In genomic region chr1:22529901-22530621, GRCh38 we compare ENCODE assay signal across 12 cellular contexts. TPM values are rescaled to one million over a fixed set of nuclear protein-coding genes. Genes with fewer than 3 reads are reported as not detected.
A peak's percentile ranks its signal among the peaks of the same experiment; 100 is the strongest.
DNase-seq lines count a peak whose midpoint lies in the region; ATAC-seq and TF ChIP-seq lines count a peak whose summit lies in the region.
"Had no signal": no experiment of that assay in that cellular context is flagged by ENCODE, and none has a peak within 500 bp of the region (broad histone marks: within the 10 kb centered on the region; RNA-seq: fewer than 3 reads in every experiment).

No MANE protein-coding gene starts in this region.

- DNase-seq in AG09319 (ENCODE audit: extremely low read depth, low read depth) (peak; percentile 10), Panc1 (ENCODE audit: low read depth, low spot score) (no peak), fibroblast of lung (ENCODE audit: low read depth in 2 of 2) (peak; percentile 14 to 24), neural crest cell (ENCODE audit: low read depth, low spot score) (no peak), OCI-M2 (lab: John Stamatoyannopoulos, UW; ENCODE audit: unreplicated experiment) (no peak)
- DNase-seq: activated T-cell treated with anti-CD3 and anti-CD28 coated beads, Interleukin-2, amount 50 U/mL, for 48 hours; BE2C; NCI-H1930; thyroid gland had no signal

- BruUV-seq in Panc1 (replicated peaks; lab: Mats Ljungman, UMichigan): TSS peak; percentile 64

- H3K36me3 ChIP-seq in Panc1 (ENCODE audit: control insufficient read depth, insufficient read depth, low read length) (no peaks in the 10 kb centered on the region), fibroblast of lung (ENCODE audit: control insufficient read depth, insufficient read depth, low read length) (peaks cover 3% of the 10 kb centered on the region)
- H3K36me3 ChIP-seq: BE2C had no signal

- ATAC-seq in Panc1 (no peak), GM21737 (IDR thresholded peaks at IDR 0.05; ENCODE audit: unreplicated experiment) (no peak), HG02763 (IDR thresholded peaks at IDR 0.05; ENCODE audit: unreplicated experiment) (no peak), GM19463 (IDR thresholded peaks at IDR 0.05; ENCODE audit: unreplicated experiment) (no peak)

- CTCF ChIA-PET in Panc1 (lab: Charles Lee): no interaction called here

- no peak overlapping the region for H3K4me2 ChIP-seq in fibroblast of lung (ENCODE audit: extremely low read depth, insufficient read depth, low read length)

- H3K4me3 ChIP-seq in Panc1 (ENCODE audit: low read depth in 2 of 2, low read length in 2 of 2): no peak overlapping the region
- H3K4me3 ChIP-seq in fibroblast of lung (replicated peaks in 1 of 4; ENCODE audit: control extremely low read depth in 1 of 4, insufficient read depth in 1 of 4, low read depth in 3 of 4, low read length in 4 of 4): no peak overlapping the region
- H3K4me3 ChIP-seq: thyroid gland had no signal

- peak overlapping the region; percentile 5 for H3K27ac Mint-ChIP-seq in neural crest cell (ENCODE audit: unreplicated experiment)

- H3K4me3 Mint-ChIP-seq in neural crest cell: no peak overlapping the region

- intact Hi-C loops in Panc1 (cut with micrococcal nuclease; ENCODE audit: unreplicated experiment): loop anchor here (5.0 kb wide), 1 partner anchor 112 kb away; the partner anchor contains the start of gene C1QC

- H3K27ac ChIP-seq in Panc1 (ENCODE audit: low read length) (no peak overlapping the region), fibroblast of lung (ENCODE audit: insufficient read depth, low read length) (no peak overlapping the region)
- H3K27ac ChIP-seq: thyroid gland had no signal

- in situ Hi-C loops in Panc1 (cut with HindIII; ENCODE audit: low pct_unique_long_range_greater_than_20kb, low sequenced_read_pairs): no loop called here

- H3K4me1 Mint-ChIP-seq in neural crest cell: no peaks in the 10 kb centered on the region

- no peak overlapping the region for H3K9ac ChIP-seq in fibroblast of lung (ENCODE audit: insufficient read depth, low read length)

- H3K27me3 ChIP-seq in Panc1 (ENCODE audit: control insufficient read depth, insufficient read depth, low read length) (no peaks in the 10 kb centered on the region), fibroblast of lung (ENCODE audit: control insufficient read depth, insufficient read depth, low read length) (no peaks in the 10 kb centered on the region)
- H3K27me3 ChIP-seq: BE2C, thyroid gland had no signal

- H3K79me2 ChIP-seq in fibroblast of lung (ENCODE audit: control insufficient read depth, insufficient read depth, low read length): no peaks in the 10 kb centered on the region

- POLR2A ChIA-PET in Panc1 (lab: Charles Lee): interaction anchor here (0.6 kb wide), 1 partner anchor 479 kb away, joined by 7 read pairs; no protein-coding TSS in a partner anchor

- H2AFZ ChIP-seq in fibroblast of lung (ENCODE audit: low read length): no peak overlapping the region

- H3K9me3 ChIP-seq in Panc1 (ENCODE audit: control insufficient read depth, insufficient read depth, low read depth, low read length) (no peaks in the 10 kb centered on the region), fibroblast of lung (ENCODE audit: control insufficient read depth, insufficient read depth, low read depth, low read length) (no peaks in the 10 kb centered on the region)
- H3K9me3 ChIP-seq: BE2C, thyroid gland had no signal

- no peaks in the 10 kb centered on the region for H4K20me1 ChIP-seq in fibroblast of lung (ENCODE audit: control insufficient read depth, extremely low read depth, insufficient read depth, low read length)

- TF ChIP-seq CTCF in AG09319 (IDR thresholded peaks at IDR 0.05; ENCODE audit: low read depth, low read length): no peak
- TF ChIP-seq CTCF in Panc1 (IDR thresholded peaks at IDR 0.05): no peak
- no peak for TF ChIP-seq CTCF in fibroblast of lung (conservative IDR thresholded peaks at IDR 0.05 in 1 of 2, IDR thresholded peaks at IDR 0.05 in 1 of 2; ENCODE audit: low read depth in 1 of 2, low read length in 2 of 2)
- TF ChIP-seq CTCF in neural crest cell (conservative IDR thresholded peaks at IDR 0.05): no peak

- no peaks in the 10 kb centered on the region for H3K36me3 Mint-ChIP-seq in neural crest cell (ENCODE audit: low read depth)

- H3K27me3 Mint-ChIP-seq in neural crest cell (ENCODE audit: low read depth): no peaks in the 10 kb centered on the region

- no peaks in the 10 kb centered on the region for H3K9me3 Mint-ChIP-seq in neural crest cell

- H3K4me1 ChIP-seq in Panc1 (ENCODE audit: control insufficient read depth, insufficient read depth, low read length) (no peaks in the 10 kb centered on the region), fibroblast of lung (ENCODE audit: control insufficient read depth, extremely low read depth, insufficient read depth, low read length) (no peaks in the 10 kb centered on the region)

RNA-seq across cellular contexts. Expression of gene EPHA8, which starts 33.2 kb away (rescaled TPM):
- total RNA-seq in Panc1 (2021; ENCODE audit: unreplicated experiment): not detected
- not detected for polyA plus RNA-seq in Panc1 (2012; ENCODE audit: insufficient read length)
- not detected in 2 replicates for total RNA-seq in fibroblast of lung
- polyA plus RNA-seq in fibroblast of lung: not detected in 2 replicates
- polyA plus RNA-seq in fibroblast of lung (2012): not detected in 2 replicates
- not detected in 2 replicates for polyA minus RNA-seq in fibroblast of lung (ENCODE audit: low replicate concordance)
- total RNA-seq in neural crest cell: not detected in 2 replicates
- total RNA-seq: thyroid gland had no signal

Comparison
In these comparisons a context has a peak if more than half of its experiments do, and no peak if none do; other contexts are left out.
1. DNase-seq: peak in AG09319 (single experiment) and fibroblast of lung (2 of 2); none in Panc1 (single experiment), neural crest cell (single experiment) and OCI-M2 (single experiment).